In the genomic region with DNA sequence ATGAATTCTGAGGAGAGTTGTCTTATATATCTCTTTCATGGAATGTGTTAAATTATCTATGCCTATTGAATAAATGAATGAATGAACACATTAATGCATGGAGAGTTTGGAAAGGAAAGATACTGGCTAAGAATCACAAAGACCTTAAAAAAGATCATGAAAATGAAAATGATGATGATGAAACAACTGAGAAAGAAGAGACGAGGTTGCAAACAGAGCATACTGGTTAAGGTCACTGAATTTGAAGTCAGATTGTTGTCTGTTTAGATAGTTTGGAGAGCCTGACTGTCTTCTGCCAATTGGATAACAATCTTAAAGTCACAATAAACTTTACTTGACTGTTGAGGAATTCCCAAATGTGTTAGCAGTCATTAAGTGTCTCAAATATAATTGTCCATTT, we compare ENCODE assay signal across 16 cellular contexts.
DNase-seq lines count a peak whose midpoint lies in the region; TF ChIP-seq lines count a peak whose summit lies in the region.
"Had no signal": no experiment of that assay in that cellular context is flagged by ENCODE, and none has a peak within 500 bp of the region (broad histone marks: within the 10 kb centered on the region; RNA-seq: fewer than 3 reads in every experiment).

No MANE protein-coding gene starts in this region.

- peaks cover 18% of the 10 kb centered on the region for H3K4me1 Mint-ChIP-seq in T-helper 2 cell treated with Interferon-gamma antibody and Interleukin-4, amounts not matched to agents 5 μg/mL and 100 μg/mL, for 36 hours (ENCODE audit: low read depth)
- peaks cover 14% of the 10 kb centered on the region for H3K4me1 Mint-ChIP-seq in activated T-helper 1 cell treated with anti-CD3 and anti-CD28 coated beads, Interleukin-12 subunit alpha, Interleukin-12 subunit beta, Interleukin-2, Interleukin-4 antibody, amounts not matched to agents 30 ng/mL and 10 ng/mL and 1 ng/mL, durations not matched to agents 14 hours and 24 hours and 36 hours (ENCODE audit: low read depth)
- H3K4me1 Mint-ChIP-seq: GM23338 had no signal

- H3K9me3 Mint-ChIP-seq in T-helper 2 cell treated with Interferon-gamma antibody and Interleukin-4, amounts not matched to agents 5 μg/mL and 100 μg/mL, for 36 hours = peaks cover 20% of the 10 kb centered on the region
- H3K9me3 Mint-ChIP-seq in activated T-helper 1 cell treated with anti-CD3 and anti-CD28 coated beads, Interleukin-12 subunit alpha, Interleukin-12 subunit beta, Interleukin-2, Interleukin-4 antibody, amounts not matched to agents 30 ng/mL and 10 ng/mL and 1 ng/mL, durations not matched to agents 14 hours and 24 hours and 36 hours = peaks cover 5% of the 10 kb centered on the region
- H3K9me3 Mint-ChIP-seq: CD4-positive, alpha-beta T cell had no signal

- H3K36me3 Mint-ChIP-seq in T-helper 2 cell treated with Interferon-gamma antibody and Interleukin-4, amounts not matched to agents 5 μg/mL and 100 μg/mL, for 36 hours (ENCODE audit: low read depth) = peaks cover 13% of the 10 kb centered on the region
- no peaks in the 10 kb centered on the region for H3K36me3 Mint-ChIP-seq in activated T-helper 1 cell treated with anti-CD3 and anti-CD28 coated beads, Interleukin-12 subunit alpha, Interleukin-12 subunit beta, Interleukin-2, Interleukin-4 antibody, amounts not matched to agents 30 ng/mL and 10 ng/mL and 1 ng/mL, durations not matched to agents 14 hours and 24 hours and 36 hours (ENCODE audit: low read depth)

- no peak for DNase-seq in T-helper 2 cell treated with Interferon-gamma antibody and Interleukin-4, amounts not matched to agents 5 μg/mL and 100 μg/mL, for 36 hours (ENCODE audit: low spot score)
- no peak for DNase-seq in T-helper 2 cell
- DNase-seq in activated T-helper 1 cell treated with anti-CD3 and anti-CD28 coated beads, Interleukin-12 subunit alpha, Interleukin-12 subunit beta, Interleukin-2, Interleukin-4 antibody, amounts not matched to agents 30 ng/mL and 10 ng/mL and 1 ng/mL, durations not matched to agents 14 hours and 24 hours and 36 hours (ENCODE audit: low spot score) = no peak
- DNase-seq in fibroblast of villous mesenchyme (ENCODE audit: low read depth) = peak; percentile 5
- DNase-seq in GDM1 (lab: John Stamatoyannopoulos, UW) = no peak
- no peak for DNase-seq in NK-92 (lab: John Stamatoyannopoulos, UW; ENCODE audit: unreplicated experiment)
- DNase-seq in NCI-H1694 (lab: John Stamatoyannopoulos, UW) = no peak
- DNase-seq: 8988T; Calu3; CD4-positive, alpha-beta T cell; DMS79; EL; H7; IMR-90 had no signal

- H3K4me3 Mint-ChIP-seq in T-helper 2 cell treated with Interferon-gamma antibody and Interleukin-4, amounts not matched to agents 5 μg/mL and 100 μg/mL, for 36 hours = peak overlapping the region; percentile 49
- no peak overlapping the region for H3K4me3 Mint-ChIP-seq in activated T-helper 1 cell treated with anti-CD3 and anti-CD28 coated beads, Interleukin-12 subunit alpha, Interleukin-12 subunit beta, Interleukin-2, Interleukin-4 antibody, amounts not matched to agents 30 ng/mL and 10 ng/mL and 1 ng/mL, durations not matched to agents 14 hours and 24 hours and 36 hours
- H3K4me3 Mint-ChIP-seq: CD4-positive, alpha-beta T cell; GM23338 had no signal

- peaks cover 3% of the 10 kb centered on the region for H3K27me3 Mint-ChIP-seq in T-helper 2 cell treated with Interferon-gamma antibody and Interleukin-4, amounts not matched to agents 5 μg/mL and 100 μg/mL, for 36 hours (ENCODE audit: low read depth)
- H3K27me3 Mint-ChIP-seq in activated T-helper 1 cell treated with anti-CD3 and anti-CD28 coated beads, Interleukin-12 subunit alpha, Interleukin-12 subunit beta, Interleukin-2, Interleukin-4 antibody, amounts not matched to agents 30 ng/mL and 10 ng/mL and 1 ng/mL, durations not matched to agents 14 hours and 24 hours and 36 hours (ENCODE audit: insufficient read depth) = no peaks in the 10 kb centered on the region
- H3K27me3 Mint-ChIP-seq: CD4-positive, alpha-beta T cell had no signal

- intact Hi-C loops in activated T-helper 1 cell treated with anti-CD3 and anti-CD28 coated beads, Interleukin-12 subunit alpha, Interleukin-12 subunit beta, Interleukin-2, Interleukin-4 antibody, amounts not matched to agents 30 ng/mL and 10 ng/mL and 1 ng/mL, durations not matched to agents 14 hours and 24 hours and 36 hours (cut with micrococcal nuclease) = loop anchor here (5.0 kb wide), 1 partner anchor 132 kb away; the partner anchor contains the start of gene PTGER3

- no peak overlapping the region for H3K4me3 ChIP-seq in fibroblast of villous mesenchyme (ENCODE audit: low read depth, low read length)
- H3K4me3 ChIP-seq: BLaER1 treated with 17β-estradiol and CSF1 and Interleukin-3, amounts not matched to agents 10 nM and 100 nM; GM23338 had no signal

- H3K27ac Mint-ChIP-seq in T-helper 2 cell treated with Interferon-gamma antibody and Interleukin-4, amounts not matched to agents 5 μg/mL and 100 μg/mL, for 36 hours = peak overlapping the region; percentile 81
- peak overlapping the region; percentile 79 for H3K27ac Mint-ChIP-seq in activated T-helper 1 cell treated with anti-CD3 and anti-CD28 coated beads, Interleukin-12 subunit alpha, Interleukin-12 subunit beta, Interleukin-2, Interleukin-4 antibody, amounts not matched to agents 30 ng/mL and 10 ng/mL and 1 ng/mL, durations not matched to agents 14 hours and 24 hours and 36 hours
- H3K27ac Mint-ChIP-seq: CD4-positive, alpha-beta T cell; GM23338 had no signal

- TF ChIP-seq CTCF in fibroblast of villous mesenchyme (IDR thresholded peaks at IDR 0.05; ENCODE audit: insufficient read depth, low read depth, low read length) = no peak
